ENCODE assay signal across 1 cellular context in the genomic region with DNA sequence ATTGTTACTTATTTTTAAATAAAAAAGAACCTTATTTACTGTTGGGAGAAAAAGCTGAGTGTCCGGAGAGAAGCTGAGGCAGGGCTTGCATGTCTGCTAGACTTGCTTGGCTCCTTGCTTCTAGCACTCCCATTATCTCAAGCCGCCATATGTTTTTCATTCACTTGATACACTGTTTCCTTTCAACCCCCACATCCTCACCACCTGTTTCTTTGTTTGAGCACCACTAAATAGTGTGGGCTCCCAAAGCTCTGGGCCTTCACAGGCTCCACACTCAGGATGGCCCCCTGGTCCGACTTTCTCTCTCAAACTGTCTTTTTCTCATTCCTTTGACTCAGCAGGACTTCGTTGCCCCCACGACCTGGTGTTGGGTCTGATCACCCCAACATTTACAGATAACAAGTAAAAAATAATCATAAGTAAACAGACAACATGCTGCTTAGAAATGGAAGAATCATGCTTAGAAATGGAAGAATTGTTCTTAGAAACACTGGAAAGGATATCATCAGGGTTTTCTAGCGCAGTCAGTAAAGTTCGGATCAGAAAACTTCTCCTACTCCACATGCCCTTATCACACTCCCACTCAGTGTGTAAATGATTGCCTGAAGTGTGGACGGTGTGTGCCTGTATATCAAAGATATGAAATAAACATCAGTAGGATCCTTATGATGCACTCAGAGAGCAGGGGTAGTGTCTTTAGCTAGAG.
A peak's percentile ranks its signal among the peaks of the same experiment; 100 is the strongest.
TF ChIP-seq lines count a peak whose summit lies in the region.

No MANE protein-coding gene starts in this region.

TF ChIP-seq in K562, 482 proteins besides CTCF, POLR2A, EP300 and RAD21 (continued from another document and continues in another):
- TF ChIP-seq, protein P1, sequence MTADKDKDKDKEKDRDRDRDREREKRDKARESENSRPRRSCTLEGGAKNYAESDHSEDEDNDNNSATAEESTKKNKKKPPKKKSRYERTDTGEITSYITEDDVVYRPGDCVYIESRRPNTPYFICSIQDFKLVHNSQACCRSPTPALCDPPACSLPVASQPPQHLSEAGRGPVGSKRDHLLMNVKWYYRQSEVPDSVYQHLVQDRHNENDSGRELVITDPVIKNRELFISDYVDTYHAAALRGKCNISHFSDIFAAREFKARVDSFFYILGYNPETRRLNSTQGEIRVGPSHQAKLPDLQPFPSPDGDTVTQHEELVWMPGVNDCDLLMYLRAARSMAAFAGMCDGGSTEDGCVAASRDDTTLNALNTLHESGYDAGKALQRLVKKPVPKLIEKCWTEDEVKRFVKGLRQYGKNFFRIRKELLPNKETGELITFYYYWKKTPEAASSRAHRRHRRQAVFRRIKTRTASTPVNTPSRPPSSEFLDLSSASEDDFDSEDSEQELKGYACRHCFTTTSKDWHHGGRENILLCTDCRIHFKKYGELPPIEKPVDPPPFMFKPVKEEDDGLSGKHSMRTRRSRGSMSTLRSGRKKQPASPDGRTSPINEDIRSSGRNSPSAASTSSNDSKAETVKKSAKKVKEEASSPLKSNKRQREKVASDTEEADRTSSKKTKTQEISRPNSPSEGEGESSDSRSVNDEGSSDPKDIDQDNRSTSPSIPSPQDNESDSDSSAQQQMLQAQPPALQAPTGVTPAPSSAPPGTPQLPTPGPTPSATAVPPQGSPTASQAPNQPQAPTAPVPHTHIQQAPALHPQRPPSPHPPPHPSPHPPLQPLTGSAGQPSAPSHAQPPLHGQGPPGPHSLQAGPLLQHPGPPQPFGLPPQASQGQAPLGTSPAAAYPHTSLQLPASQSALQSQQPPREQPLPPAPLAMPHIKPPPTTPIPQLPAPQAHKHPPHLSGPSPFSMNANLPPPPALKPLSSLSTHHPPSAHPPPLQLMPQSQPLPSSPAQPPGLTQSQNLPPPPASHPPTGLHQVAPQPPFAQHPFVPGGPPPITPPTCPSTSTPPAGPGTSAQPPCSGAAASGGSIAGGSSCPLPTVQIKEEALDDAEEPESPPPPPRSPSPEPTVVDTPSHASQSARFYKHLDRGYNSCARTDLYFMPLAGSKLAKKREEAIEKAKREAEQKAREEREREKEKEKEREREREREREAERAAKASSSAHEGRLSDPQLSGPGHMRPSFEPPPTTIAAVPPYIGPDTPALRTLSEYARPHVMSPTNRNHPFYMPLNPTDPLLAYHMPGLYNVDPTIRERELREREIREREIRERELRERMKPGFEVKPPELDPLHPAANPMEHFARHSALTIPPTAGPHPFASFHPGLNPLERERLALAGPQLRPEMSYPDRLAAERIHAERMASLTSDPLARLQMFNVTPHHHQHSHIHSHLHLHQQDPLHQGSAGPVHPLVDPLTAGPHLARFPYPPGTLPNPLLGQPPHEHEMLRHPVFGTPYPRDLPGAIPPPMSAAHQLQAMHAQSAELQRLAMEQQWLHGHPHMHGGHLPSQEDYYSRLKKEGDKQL (CRISPR knock-in tag; IDR thresholded peaks at IDR 0.05; ENCODE audit: borderline replicate concordance), result no peak
- TF ChIP-seq, protein P2, sequence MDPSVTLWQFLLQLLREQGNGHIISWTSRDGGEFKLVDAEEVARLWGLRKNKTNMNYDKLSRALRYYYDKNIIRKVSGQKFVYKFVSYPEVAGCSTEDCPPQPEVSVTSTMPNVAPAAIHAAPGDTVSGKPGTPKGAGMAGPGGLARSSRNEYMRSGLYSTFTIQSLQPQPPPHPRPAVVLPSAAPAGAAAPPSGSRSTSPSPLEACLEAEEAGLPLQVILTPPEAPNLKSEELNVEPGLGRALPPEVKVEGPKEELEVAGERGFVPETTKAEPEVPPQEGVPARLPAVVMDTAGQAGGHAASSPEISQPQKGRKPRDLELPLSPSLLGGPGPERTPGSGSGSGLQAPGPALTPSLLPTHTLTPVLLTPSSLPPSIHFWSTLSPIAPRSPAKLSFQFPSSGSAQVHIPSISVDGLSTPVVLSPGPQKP (CRISPR knock-in tag; IDR thresholded peaks at IDR 0.05), result no peak
- TF ChIP-seq NELFE (IDR thresholded peaks at IDR 0.05; ENCODE audit: insufficient read depth, insufficient read length) (no peak), PHF21A (IDR thresholded peaks at IDR 0.05; ENCODE audit: borderline replicate concordance, low read depth) (no peak), NRF1 (conservative IDR thresholded peaks at IDR 0.05 in 1 of 2, IDR thresholded peaks at IDR 0.05 in 1 of 2) (no peak), HMG20B (CRISPR knock-in tag; IDR thresholded peaks at IDR 0.05) (no peak), GMEB1 (CRISPR knock-in tag; IDR thresholded peaks at IDR 0.05) (no peak), ZC3H8 (IDR thresholded peaks at IDR 0.05) (no peak), SRSF7 (optimal IDR thresholded peaks at IDR 0.05; ENCODE audit: low read depth, low read length) (no peak), ZNF551 (CRISPR knock-in tag; IDR thresholded peaks at IDR 0.05) (no peak), HNRNPUL1 (IDR thresholded peaks at IDR 0.05; ENCODE audit: low read length) (no peak), PHB (CRISPR knock-in tag; IDR thresholded peaks at IDR 0.05) (no peak), CBFA2T3 (IDR thresholded peaks at IDR 0.05) (peak; percentile 93), MGA (IDR thresholded peaks at IDR 0.05) (no peak; the same call in 1 of the 2 replicates), CREBBP (IDR thresholded peaks at IDR 0.05; ENCODE audit: low read depth, low read length) (no peak), POLR2B (IDR thresholded peaks at IDR 0.05; ENCODE audit: low read depth, partially characterized antibody) (no peak), PURB (CRISPR knock-in tag; IDR thresholded peaks at IDR 0.05; ENCODE audit: low read depth) (no peak), KDM5B (IDR thresholded peaks at IDR 0.05; ENCODE audit: insufficient replicate concordance, low read depth, low read length) (no peak), FOXJ3 (CRISPR knock-in tag; IDR thresholded peaks at IDR 0.05) (no peak), FOXA3 (CRISPR knock-in tag; conservative IDR thresholded peaks at IDR 0.05 in 1 of 2, IDR thresholded peaks at IDR 0.05 in 1 of 2) (peak in 1 of 2 experiments; percentile 18; a peak in 1 of 4 replicates), RBM14 (IDR thresholded peaks at IDR 0.05; ENCODE audit: borderline replicate concordance, insufficient read depth, low read depth, low read length) (no peak), THAP7 (CRISPR knock-in tag; IDR thresholded peaks at IDR 0.05) (no peak), ZNF282 (CRISPR knock-in tag; IDR thresholded peaks at IDR 0.05) (no peak), LEF1 (IDR thresholded peaks at IDR 0.05) (peak; percentile 83), ZFPM2 (CRISPR knock-in tag; IDR thresholded peaks at IDR 0.05) (no peak), ARID2 (IDR thresholded peaks at IDR 0.05) (no peak), BACH1 (tag; IDR thresholded peaks at IDR 0.05) (no peak), FOXA1 (IDR thresholded peaks at IDR 0.05; ENCODE audit: borderline replicate concordance) (no peak), MECOM (CRISPR knock-in tag; IDR thresholded peaks at IDR 0.05) (no peak)
- TF ChIP-seq, protein P3, sequence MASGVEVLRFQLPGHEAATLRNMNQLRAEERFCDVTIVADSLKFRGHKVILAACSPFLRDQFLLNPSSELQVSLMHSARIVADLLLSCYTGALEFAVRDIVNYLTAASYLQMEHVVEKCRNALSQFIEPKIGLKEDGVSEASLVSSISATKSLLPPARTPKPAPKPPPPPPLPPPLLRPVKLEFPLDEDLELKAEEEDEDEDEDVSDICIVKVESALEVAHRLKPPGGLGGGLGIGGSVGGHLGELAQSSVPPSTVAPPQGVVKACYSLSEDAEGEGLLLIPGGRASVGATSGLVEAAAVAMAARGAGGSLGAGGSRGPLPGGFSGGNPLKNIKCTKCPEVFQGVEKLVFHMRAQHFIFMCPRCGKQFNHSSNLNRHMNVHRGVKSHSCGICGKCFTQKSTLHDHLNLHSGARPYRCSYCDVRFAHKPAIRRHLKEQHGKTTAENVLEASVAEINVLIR (CRISPR knock-in tag; IDR thresholded peaks at IDR 0.05), result no peak
